12 cellular contexts compared by ENCODE assay signal in the genomic region with DNA sequence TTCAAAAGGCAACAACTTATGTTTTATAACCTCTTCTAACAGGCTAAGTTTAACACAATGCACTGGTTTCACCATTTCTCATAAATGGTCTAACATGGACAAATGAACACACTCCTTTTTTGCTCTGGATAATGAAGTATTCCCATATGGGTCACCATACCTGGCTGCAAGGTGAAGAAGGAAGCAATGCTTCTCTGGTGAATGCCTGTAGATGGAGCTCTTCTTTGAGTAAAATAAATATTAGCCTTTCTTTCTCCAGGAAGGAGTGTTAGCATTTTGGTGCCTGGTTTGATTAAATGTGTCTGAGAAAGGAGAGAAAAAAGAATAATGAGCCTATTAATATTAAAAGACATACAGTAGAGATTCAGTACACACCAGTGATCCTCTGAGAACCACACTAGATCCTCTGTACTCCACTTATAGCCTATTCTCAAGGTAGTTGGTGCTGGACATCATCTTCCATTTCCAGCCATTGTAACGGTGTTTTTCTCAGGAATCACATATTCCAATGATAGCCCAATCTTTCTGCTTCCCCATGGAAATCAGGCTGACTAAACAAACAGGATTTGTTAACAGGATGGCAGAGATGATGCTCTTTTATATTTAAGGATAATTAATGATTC. TPM values are rescaled to one million over a fixed set of nuclear protein-coding genes. Genes with fewer than 3 reads are reported as not detected.
DNase-seq lines count a peak whose midpoint lies in the region; ATAC-seq, FAIRE-seq and TF ChIP-seq lines count a peak whose summit lies in the region.
"Had no signal": no experiment of that assay in that cellular context is flagged by ENCODE, and none has a peak within 500 bp of the region (broad histone marks: within the 10 kb centered on the region; RNA-seq: fewer than 3 reads in every experiment).

No MANE protein-coding gene starts in this region.

- no peaks in the 10 kb centered on the region for H3K27me3 ChIP-seq in bronchial epithelial cell (ENCODE audit: control insufficient read depth, insufficient read depth, low read length)
- H3K27me3 ChIP-seq in osteoblast (ENCODE audit: insufficient read depth, low read length): no peaks in the 10 kb centered on the region
- no peaks in the 10 kb centered on the region for H3K27me3 ChIP-seq in naive thymus-derived CD4-positive, alpha-beta T cell (ENCODE audit: control insufficient read depth in 2 of 2, insufficient read depth in 2 of 2, low read length in 2 of 2)
- H3K27me3 ChIP-seq: BLaER1, heart left ventricle had no signal

- H3K36me3 Mint-ChIP-seq in naive thymus-derived CD4-positive, alpha-beta T cell: peaks cover 4 to 19% (median 9%) of the 10 kb centered on the region in 5 donors
- peaks cover 5 to 23% (median 18%) of the 10 kb centered on the region in 3 donors for H3K36me3 Mint-ChIP-seq in immature natural killer cell

- no peaks in the 10 kb centered on the region for H3K79me2 ChIP-seq in osteoblast (ENCODE audit: insufficient read depth, low read length)

- no peaks in the 10 kb centered on the region for H3K4me1 ChIP-seq in osteoblast (ENCODE audit: insufficient read depth, low read length)
- H3K4me1 ChIP-seq in naive thymus-derived CD4-positive, alpha-beta T cell (ENCODE audit: control insufficient read depth in 2 of 2, insufficient read depth in 2 of 2, low read length in 2 of 2): peaks cover 0 to 3% of the 10 kb centered on the region in 2 donors

- TF ChIP-seq CTCF in bronchial epithelial cell (IDR thresholded peaks at IDR 0.05; ENCODE audit: insufficient read depth, low read length, severe bottlenecking): peak; percentile 60
- TF ChIP-seq CTCF in osteoblast (IDR thresholded peaks at IDR 0.05; ENCODE audit: extremely low read depth, low read depth, low read length): peak; percentile 43

- H2AFZ ChIP-seq in osteoblast (ENCODE audit: low read length): no peak overlapping the region

- no peak overlapping the region for H3K27ac Mint-ChIP-seq in naive thymus-derived CD4-positive, alpha-beta T cell
- no peak overlapping the region for H3K27ac Mint-ChIP-seq in immature natural killer cell

- POLR2A ChIA-PET in naive thymus-derived CD4-positive, alpha-beta T cell (lab: Charles Lee): interaction anchor here (0.7 kb wide), 1 partner anchor 8 kb away, joined by 3 read pairs; no protein-coding TSS in a partner anchor

- peaks cover 0 to 19% (median 4%) of the 10 kb centered on the region in 11 donors for H3K9me3 Mint-ChIP-seq in naive thymus-derived CD4-positive, alpha-beta T cell
- H3K9me3 Mint-ChIP-seq in immature natural killer cell: no peaks in the 10 kb centered on the region

- no peak overlapping the region for H3K4me3 Mint-ChIP-seq in naive thymus-derived CD4-positive, alpha-beta T cell
- H3K4me3 Mint-ChIP-seq in immature natural killer cell: no peak overlapping the region

- no peak overlapping the region for H3K4me3 ChIP-seq in bronchial epithelial cell (ENCODE audit: low read depth, low read length)
- no peak overlapping the region for H3K4me3 ChIP-seq in osteoblast (ENCODE audit: insufficient read depth, low read length)
- H3K4me3 ChIP-seq in naive thymus-derived CD4-positive, alpha-beta T cell (ENCODE audit: low read length): no peak overlapping the region
- H3K4me3 ChIP-seq: BLaER1, heart left ventricle had no signal

- intact Hi-C loops in naive thymus-derived CD4-positive, alpha-beta T cell (cut with micrococcal nuclease): loop anchor here in 1 of 2 donors (2.0 to 5.0 kb wide), 2 partner anchors 57 to 160 kb away; partner anchors contain the start of gene PAFAH2

- DNase-seq in NCI-H1092 treated with DMSO at 0.1 percent for 48 hours (lab: John Stamatoyannopoulos, UW) (peak; percentile 51), NCI-H1092 (lab: John Stamatoyannopoulos, UW) (no peak), LoVo (ENCODE audit: low spot score) (peak; percentile 30), bronchial epithelial cell (ENCODE audit: low read depth) (peak; percentile 52), osteoblast (ENCODE audit: insufficient read length, low spot score, missing footprints) (peak; percentile 70), GF-D8 (lab: John Stamatoyannopoulos, UW) (no peak), immature natural killer cell (no peak)
- no peak for DNase-seq in naive thymus-derived CD4-positive, alpha-beta T cell
- DNase-seq: activated CD8-positive, alpha-beta memory T cell treated with anti-CD3 and anti-CD28 coated beads, Interleukin-2, amount 50 U/mL, for 4 hours; heart left ventricle; stimulated activated CD4-positive, alpha-beta T cell treated with anti-CD3 and anti-CD28 coated beads, Interleukin-15, amount 100 ng/mL, for 24 hours had no signal

- CTCF ChIA-PET in naive thymus-derived CD4-positive, alpha-beta T cell (lab: Charles Lee): no interaction called here

- no peak for ATAC-seq in naive thymus-derived CD4-positive, alpha-beta T cell

- H3K36me3 ChIP-seq in bronchial epithelial cell (ENCODE audit: control insufficient read depth, insufficient read depth, low read length) (peaks cover 1% of the 10 kb centered on the region), osteoblast (ENCODE audit: insufficient read depth, low read length) (peaks cover 22% of the 10 kb centered on the region)
- H3K36me3 ChIP-seq in naive thymus-derived CD4-positive, alpha-beta T cell (ENCODE audit: control insufficient read depth in 2 of 3, insufficient read depth in 3 of 3, low read length in 3 of 3): peaks cover 0 to 9% (median 6%) of the 10 kb centered on the region in 3 experiments

- H3K27me3 Mint-ChIP-seq in naive thymus-derived CD4-positive, alpha-beta T cell: no peaks in the 10 kb centered on the region
- H3K27me3 Mint-ChIP-seq in immature natural killer cell (ENCODE audit: low read depth in 3 of 3): no peaks in the 10 kb centered on the region

- peaks cover 0 to 13% (median 4%) of the 10 kb centered on the region in 7 donors for H3K4me1 Mint-ChIP-seq in naive thymus-derived CD4-positive, alpha-beta T cell
- no peaks in the 10 kb centered on the region for H3K4me1 Mint-ChIP-seq in immature natural killer cell

- no peaks in the 10 kb centered on the region for H3K9me3 ChIP-seq in osteoblast (ENCODE audit: low read depth, low read length)
- H3K9me3 ChIP-seq in naive thymus-derived CD4-positive, alpha-beta T cell (ENCODE audit: control insufficient read depth in 2 of 3, low read length in 3 of 3): no peaks in the 10 kb centered on the region
- H3K9me3 ChIP-seq: heart left ventricle had no signal

- peaks cover 2% of the 10 kb centered on the region for H4K20me1 ChIP-seq in osteoblast (ENCODE audit: insufficient read depth, low read length)

- FAIRE-seq in bronchial epithelial cell (lab: Jason Lieb, UNC): no peak

- H3K4me2 ChIP-seq in osteoblast (ENCODE audit: insufficient read depth, low read length): no peak overlapping the region
- H3K4me2 ChIP-seq: BLaER1 had no signal

- H3K27ac ChIP-seq in osteoblast (ENCODE audit: low read depth, low read length): no peak overlapping the region
- no peak overlapping the region for H3K27ac ChIP-seq in naive thymus-derived CD4-positive, alpha-beta T cell (ENCODE audit: low read depth, low read length)
- H3K27ac ChIP-seq: BLaER1, heart left ventricle had no signal

RNA-seq across cellular contexts. Expression of gene MTFR1L, which starts 17.6 kb away (rescaled TPM):
- total RNA-seq in bronchial epithelial cell (15.0 and 22.0 TPM in 2 replicates), osteoblast (46.6 and 47.4 TPM in 2 replicates)
- 10 to 100 TPM; 39.6 to 60.2 (median 42.3) TPM for total RNA-seq in naive thymus-derived CD4-positive, alpha-beta T cell
- 10 to 100 TPM; 42.4 to 51.2 TPM for polyA plus RNA-seq in naive thymus-derived CD4-positive, alpha-beta T cell
- 10 to 100 TPM; 36.0 to 66.5 (median 43.5) TPM for polyA plus RNA-seq in immature natural killer cell

RNA-seq across cellular contexts. Expression of gene AUNIP, which starts 21.9 kb away (rescaled TPM):
- total RNA-seq in bronchial epithelial cell: 2.4 TPM in 2 replicates
- 0.72 and 0.88 TPM in 2 replicates for total RNA-seq in osteoblast
- 1 to 10 TPM in 1 of 5 experiments, under 1 TPM in 1, not detected in 3; 0.83 to 4.3 TPM for total RNA-seq in naive thymus-derived CD4-positive, alpha-beta T cell
- not detected for polyA plus RNA-seq in naive thymus-derived CD4-positive, alpha-beta T cell
- polyA plus RNA-seq in immature natural killer cell: under 1 TPM in 2 of 3 donors, not detected in 1; 0.31 to 0.37 TPM

RNA-seq across cellular contexts. Expression of gene SELENON, which starts 37.4 kb away (rescaled TPM):
- 3.4 and 6.4 TPM in 2 replicates for total RNA-seq in bronchial epithelial cell
- total RNA-seq in osteoblast: 33.7 and 45.1 TPM in 2 replicates
- total RNA-seq in naive thymus-derived CD4-positive, alpha-beta T cell: 10 to 100 TPM; 11.9 to 27.7 (median 25.8) TPM
- 1 to 10 TPM; 2.6 to 5.6 TPM for polyA plus RNA-seq in naive thymus-derived CD4-positive, alpha-beta T cell
- polyA plus RNA-seq in immature natural killer cell: 1 to 10 TPM in 1 of 3 donors, under 1 TPM in 2; 0.79 to 1.6 (median 0.90) TPM

RNA-seq across cellular contexts. Expression of gene PAQR7, which starts 38.1 kb away (rescaled TPM):
- 12.6 and 20.7 TPM in 2 replicates for total RNA-seq in bronchial epithelial cell
- 9.8 and 11.2 TPM in 2 replicates for total RNA-seq in osteoblast
- 1 to 10 TPM; 3.4 to 6.0 (median 4.0) TPM for total RNA-seq in naive thymus-derived CD4-positive, alpha-beta T cell
- polyA plus RNA-seq in naive thymus-derived CD4-positive, alpha-beta T cell: under 1 TPM; 0.21 to 0.51 TPM
- under 1 TPM in 2 of 3 donors, not detected in 1; 0.32 to 0.35 TPM for polyA plus RNA-seq in immature natural killer cell

Comparison
In these comparisons a context has a peak if more than half of its experiments do, and no peak if none do; other contexts are left out.
1. DNase-seq: peak in NCI-H1092 treated with DMSO at 0.1 percent for 48 hours (single experiment), LoVo (single experiment), bronchial epithelial cell (single experiment) and osteoblast (single experiment); none in NCI-H1092 (single experiment), naive thymus-derived CD4-positive, alpha-beta T cell (0 of 9), GF-D8 (single experiment) and immature natural killer cell (0 of 3).